ENCODE assay signal across 23 cellular contexts in genomic region chr7:97865104-97865503, GRCh38.
"Had no signal": no experiment of that assay in that cellular context is flagged by ENCODE, and none has a peak within 500 bp of the region (broad histone marks: within the 10 kb centered on the region; RNA-seq: fewer than 3 reads in every experiment).

No MANE protein-coding gene starts in this region.

- H2AFZ ChIP-seq: PC-9 had no signal

- H3K27ac ChIP-seq: HL-60, PC-9, Peyer's patch, SJCRH30 had no signal

- H3K4me3 ChIP-seq: PC-9, Peyer's patch, SJCRH30 had no signal

- H3K4me2 ChIP-seq: PC-9 had no signal

- DNase-seq: KBM-7; MV-4-11; NCI-H1048; NCI-H1105; NCI-H1436 treated with DMSO at 0.1 percent for 48 hours; NCI-H1694; NCI-H187 treated with DMSO at 0.1 percent for 48 hours; NCI-H2029 treated with DMSO at 0.1 percent for 48 hours; NCI-H2107; NCI-H2171 treated with DMSO at 0.1 percent for 48 hours; NCI-H345; NCI-H524; NCI-H526 treated with DMSO at 0.1 percent for 48 hours; NCI-H82; NK-92 treated with Interleukin-12 subunit alpha and Interleukin-12 subunit beta, amount 100 ng/mL, for 24 hours; OCI-M1; PC-9; Peyer's patch; SHP77 treated with DMSO at 0.1 percent for 48 hours; SJCRH30 had no signal

- H3K4me1 ChIP-seq: Peyer's patch, SJCRH30 had no signal

- H3K36me3 ChIP-seq: Peyer's patch, SJCRH30 had no signal

- H3K27me3 ChIP-seq: Peyer's patch, SJCRH30 had no signal

- ATAC-seq: Right ventricle myocardium inferior, SK-N-SH treated with all-trans-retinoic acid at 6 μM for 48 hours had no signal

- H3K9me3 ChIP-seq: Peyer's patch, SJCRH30 had no signal
